ENCODE assay signal across 2 cellular contexts in the genomic region with DNA sequence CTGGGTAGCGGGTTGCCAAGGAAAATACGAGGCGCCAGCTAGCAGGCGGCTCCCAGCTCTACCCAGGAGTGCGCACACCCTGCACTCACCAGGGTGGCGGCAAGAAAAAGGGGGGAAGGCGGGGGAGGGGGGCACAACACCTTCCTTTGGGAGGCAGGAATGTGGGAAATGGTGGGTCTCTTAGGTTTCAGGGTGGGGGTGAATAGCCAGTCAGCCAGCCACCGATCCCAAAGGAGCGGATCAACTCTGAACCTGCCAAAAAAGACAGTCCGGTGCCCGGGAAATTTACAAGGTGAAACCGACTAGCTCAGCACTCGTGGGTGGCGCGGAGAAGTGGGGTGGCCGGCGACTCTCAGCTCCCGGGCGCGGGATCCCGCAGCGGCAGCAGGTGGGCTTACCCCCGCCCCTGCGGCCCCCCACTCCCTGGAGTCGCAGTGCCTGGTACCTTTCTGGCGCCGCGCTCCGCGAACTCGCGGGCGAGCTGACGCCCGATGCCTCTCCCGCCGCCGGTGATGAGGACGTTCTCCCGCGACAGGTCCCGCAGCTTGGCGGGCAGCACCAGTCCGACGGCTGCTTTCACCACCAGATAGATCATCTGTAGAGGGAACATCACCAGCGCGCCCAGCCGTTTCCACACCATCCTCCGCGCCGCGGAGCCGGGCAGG.
TF ChIP-seq lines count a peak whose summit lies in the region.

No MANE protein-coding gene starts in this region.

TF ChIP-seq in A549, 52 proteins besides CTCF, POLR2A, EP300 and RAD21 (continued from another document):
- TF ChIP-seq JUN (IDR thresholded peaks at IDR 0.05) (peak in 1 of 2 experiments; percentile 49; a peak in 2 of 5 replicates), NR3C1 (IDR thresholded peaks at IDR 0.05) (no peak), CEBPB (IDR thresholded peaks at IDR 0.05) (no peak), NFE2L2 (conservative IDR thresholded peaks at IDR 0.05; ENCODE audit: low read length) (no peak)

TF ChIP-seq in IMR-90, 13 proteins besides CTCF, POLR2A, EP300 and RAD21:
- TF ChIP-seq, protein P1, sequence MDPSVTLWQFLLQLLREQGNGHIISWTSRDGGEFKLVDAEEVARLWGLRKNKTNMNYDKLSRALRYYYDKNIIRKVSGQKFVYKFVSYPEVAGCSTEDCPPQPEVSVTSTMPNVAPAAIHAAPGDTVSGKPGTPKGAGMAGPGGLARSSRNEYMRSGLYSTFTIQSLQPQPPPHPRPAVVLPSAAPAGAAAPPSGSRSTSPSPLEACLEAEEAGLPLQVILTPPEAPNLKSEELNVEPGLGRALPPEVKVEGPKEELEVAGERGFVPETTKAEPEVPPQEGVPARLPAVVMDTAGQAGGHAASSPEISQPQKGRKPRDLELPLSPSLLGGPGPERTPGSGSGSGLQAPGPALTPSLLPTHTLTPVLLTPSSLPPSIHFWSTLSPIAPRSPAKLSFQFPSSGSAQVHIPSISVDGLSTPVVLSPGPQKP (IDR thresholded peaks at IDR 0.05; ENCODE audit: borderline replicate concordance, low read depth, low read length), result no peak
- TF ChIP-seq RCOR1 (IDR thresholded peaks at IDR 0.05; ENCODE audit: insufficient replicate concordance, low read length), result no peak
- TF ChIP-seq FOS (IDR thresholded peaks at IDR 0.05; ENCODE audit: low read depth, low read length), result no peak
- TF ChIP-seq MAZ (IDR thresholded peaks at IDR 0.05; ENCODE audit: borderline replicate concordance, low read depth, low read length), result peak; percentile 28; the same call in 1 of the 2 replicates
- TF ChIP-seq, protein P2, sequence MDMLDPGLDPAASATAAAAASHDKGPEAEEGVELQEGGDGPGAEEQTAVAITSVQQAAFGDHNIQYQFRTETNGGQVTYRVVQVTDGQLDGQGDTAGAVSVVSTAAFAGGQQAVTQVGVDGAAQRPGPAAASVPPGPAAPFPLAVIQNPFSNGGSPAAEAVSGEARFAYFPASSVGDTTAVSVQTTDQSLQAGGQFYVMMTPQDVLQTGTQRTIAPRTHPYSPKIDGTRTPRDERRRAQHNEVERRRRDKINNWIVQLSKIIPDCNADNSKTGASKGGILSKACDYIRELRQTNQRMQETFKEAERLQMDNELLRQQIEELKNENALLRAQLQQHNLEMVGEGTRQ (IDR thresholded peaks at IDR 0.05; ENCODE audit: low read depth, low read length), result no peak
- no peak for TF ChIP-seq NFE2L2 (IDR thresholded peaks at IDR 0.05; ENCODE audit: low read depth, low read length)
- TF ChIP-seq RFX5 (IDR thresholded peaks at IDR 0.05; ENCODE audit: low read depth, low read length), result no peak
- TF ChIP-seq BHLHE40 (IDR thresholded peaks at IDR 0.05; ENCODE audit: low read depth, low read length), result no peak
- no peak for TF ChIP-seq CEBPB (IDR thresholded peaks at IDR 0.05; ENCODE audit: low read depth, low read length)
